ENCODE assay signal across 1 cellular context in genomic region chr7:101902680-101903504, GRCh38.
TF ChIP-seq lines count a peak whose summit lies in the region.

No MANE protein-coding gene starts in this region.

TF ChIP-seq in K562, 482 proteins besides CTCF, POLR2A, EP300 and RAD21 (continued from another document and continues in another):
- TF ChIP-seq CREB1 (IDR thresholded peaks at IDR 0.05) (peak; percentile 57), CREB1 (CRISPR knock-in tag; IDR thresholded peaks at IDR 0.05) (peak; percentile 22; the same call in 1 of the 2 replicates), SOX6 (IDR thresholded peaks at IDR 0.05) (peak; percentile 90), BCLAF1 (IDR thresholded peaks at IDR 0.05; ENCODE audit: borderline replicate concordance in 1 of 2, control insufficient read depth in 1 of 2, low read depth in 2 of 2, low read length in 1 of 2) (no peak), FOXJ2 (tag; IDR thresholded peaks at IDR 0.05) (no peak), ELK1 (CRISPR knock-in tag; IDR thresholded peaks at IDR 0.05) (no peak), STAT6 (CRISPR knock-in tag; IDR thresholded peaks at IDR 0.05) (no peak), ETS2 (tag; IDR thresholded peaks at IDR 0.05; ENCODE audit: borderline replicate concordance, poor library complexity, severe bottlenecking) (no peak), DMBX1 (CRISPR knock-in tag; IDR thresholded peaks at IDR 0.05; ENCODE audit: borderline replicate concordance) (no peak), FIP1L1 (IDR thresholded peaks at IDR 0.05; ENCODE audit: low read depth, low read length, poor library complexity, severe bottlenecking) (no peak), FOXM1 (IDR thresholded peaks at IDR 0.05; ENCODE audit: low read depth) (peak; percentile 34), FOXM1 (CRISPR knock-in tag; IDR thresholded peaks at IDR 0.05; ENCODE audit: low read depth) (no peak), TRIM25 (IDR thresholded peaks at IDR 0.05; ENCODE audit: borderline replicate concordance) (no peak), ZNF232 (CRISPR knock-in tag; IDR thresholded peaks at IDR 0.05) (no peak), SMARCB1 (IDR thresholded peaks at IDR 0.05; ENCODE audit: insufficient read length, low read depth) (no peak), PML (IDR thresholded peaks at IDR 0.05; ENCODE audit: low read length) (peak; percentile 37; the same call in 1 of the 2 replicates), E2F3 (CRISPR knock-in tag; IDR thresholded peaks at IDR 0.05) (no peak; the same call in 1 of the 2 replicates), CREB3L1 (IDR thresholded peaks at IDR 0.05; ENCODE audit: borderline replicate concordance, low read depth) (no peak), POLR2G (IDR thresholded peaks at IDR 0.05; ENCODE audit: low read depth, low read length) (peak; percentile 59), MCM3 (IDR thresholded peaks at IDR 0.05) (no peak), PATZ1 (CRISPR knock-in tag; IDR thresholded peaks at IDR 0.05; ENCODE audit: borderline replicate concordance) (no peak), ZNF592 (IDR thresholded peaks at IDR 0.05) (peak; percentile 51), CREBBP (IDR thresholded peaks at IDR 0.05; ENCODE audit: low read depth, low read length) (no peak), ZNF347 (CRISPR knock-in tag; IDR thresholded peaks at IDR 0.05; ENCODE audit: low read depth) (no peak), SMARCA4 (IDR thresholded peaks at IDR 0.05) (peak; percentile 95), ZSCAN32 (CRISPR knock-in tag; IDR thresholded peaks at IDR 0.05) (no peak), DDX20 (tag; IDR thresholded peaks at IDR 0.05; ENCODE audit: low read depth) (no peak), ZNF740 (CRISPR knock-in tag; IDR thresholded peaks at IDR 0.05) (peak; percentile 31; the same call in 1 of the 2 replicates), ZNF740 (tag; IDR thresholded peaks at IDR 0.05) (peak; percentile 62 to 71; a peak in 1 of 4 replicates), PRMT5 (CRISPR knock-in tag; IDR thresholded peaks at IDR 0.05) (no peak), NR1H2 (CRISPR knock-in tag; IDR thresholded peaks at IDR 0.05) (no peak), ZBED1 (IDR thresholded peaks at IDR 0.05) (0 out of 2 replicates have a peak, but pooled peaks have one; percentile 31), SIX5 (IDR thresholded peaks at IDR 0.05; ENCODE audit: borderline replicate concordance in 1 of 2, insufficient read depth in 1 of 2, low read depth in 1 of 2, low read length in 2 of 2) (no peak), SETDB1 (IDR thresholded peaks at IDR 0.05; ENCODE audit: low read length) (no peak), MAX (CRISPR knock-in tag; IDR thresholded peaks at IDR 0.05) (no peak), ZNF277 (CRISPR knock-in tag; IDR thresholded peaks at IDR 0.05; ENCODE audit: borderline replicate concordance) (no peak)
